ENCODE assay signal across 15 cellular contexts in genomic region chr1:226304291-226304955, GRCh38.
"Had no signal": no experiment of that assay in that cellular context is flagged by ENCODE, and none has a peak within 500 bp of the region (broad histone marks: within the 10 kb centered on the region; RNA-seq: fewer than 3 reads in every experiment).

No MANE protein-coding gene starts in this region.

- H3K4me3 Mint-ChIP-seq: immature natural killer cell had no signal

- H3K27ac Mint-ChIP-seq: activated T-helper 2 cell treated with anti-CD3 and anti-CD28 coated beads, Interferon-gamma antibody, Interleukin-2, Interleukin-4, amounts not matched to agents 10 μg/mL and 5 μg/mL and 100 μg/mL, durations not matched to agents 14 hours and 24 hours and 36 hours had no signal

- H3K4me1 ChIP-seq: uterus had no signal

- H3K27ac ChIP-seq: ovary, stomach, thyroid gland, uterus, WERI-Rb-1 had no signal

- FAIRE-seq: frontal cortex had no signal

- H3K27me3 ChIP-seq: ovary, stomach, thyroid gland, uterus had no signal

- H3K36me3 ChIP-seq: ovary, thyroid gland, uterus, WERI-Rb-1 had no signal

- H3K36me3 Mint-ChIP-seq: immature natural killer cell had no signal

- H3K9me3 Mint-ChIP-seq: activated T-helper 2 cell treated with anti-CD3 and anti-CD28 coated beads, Interferon-gamma antibody, Interleukin-2, Interleukin-4, amounts not matched to agents 10 μg/mL and 5 μg/mL and 100 μg/mL, durations not matched to agents 14 hours and 24 hours and 36 hours had no signal

- ATAC-seq: left cardiac atrium had no signal

- H3K4me3 ChIP-seq: ovary, stomach, thyroid gland, uterus had no signal

- DNase-seq: activated CD4-positive, alpha-beta T cell treated with anti-CD3 and anti-CD28 coated beads for 48 hours; activated naive CD4-positive, alpha-beta T cell treated with anti-CD3 and anti-CD28 coated beads, Interleukin-2, amount 50 U/mL, for 16 hours; central memory CD4-positive, alpha-beta T cell; cortex of kidney; effector CD8-positive, alpha-beta T cell; immature natural killer cell; left cardiac atrium; ovary; stomach; SW 1271; thyroid gland; uterus; WERI-Rb-1 had no signal

- H3K9me3 ChIP-seq: ovary, stomach, thyroid gland, uterus had no signal
